In genomic region chr5:167406503-167406902, GRCh38 we compare ENCODE assay signal across 25 cellular contexts.
"Had no signal": no experiment of that assay in that cellular context is flagged by ENCODE, and none has a peak within 500 bp of the region (broad histone marks: within the 10 kb centered on the region; RNA-seq: fewer than 3 reads in every experiment).

No MANE protein-coding gene starts in this region.

- DNase-seq: stimulated activated CD4-positive, alpha-beta T cell treated with anti-CD3 and anti-CD28 coated beads, Interleukin-2, amount 100 ng/mL, for 24 hours; stimulated activated CD4-positive, alpha-beta T cell treated with anti-CD3 and anti-CD28 coated beads, Interleukin-2, amount 100 ng/mL, for 48 hours; stimulated activated CD4-positive, alpha-beta T cell treated with anti-CD3 and anti-CD28 coated beads, Interleukin-4, amount 100 ng/mL, for 1 hour; stimulated activated CD4-positive, alpha-beta T cell treated with anti-CD3 and anti-CD28 coated beads, Interleukin-4, amount 100 ng/mL, for 24 hours; stimulated activated CD4-positive, alpha-beta T cell treated with anti-CD3 and anti-CD28 coated beads, Interleukin-4, amount 100 ng/mL, for 4 hours; stimulated activated CD8-positive, alpha-beta memory T cell treated with anti-CD3 and anti-CD28 coated beads, Interleukin-4, amount 100 ng/mL, for 48 hours; stimulated activated naive B cell treated with anti-CD40 and anti-IgM and Interleukin-4, amounts not matched to agents 10 μg/mL and 1 μg/mL and 100 μg/mL, for 72 hours; stimulated activated naive CD4-positive, alpha-beta T cell; stimulated activated naive CD4-positive, alpha-beta T cell treated with Interleukin-2 at 50 U/mL for 16 hours; stimulated activated naive CD8-positive, alpha-beta T cell treated with anti-CD3 and anti-CD28 coated beads, Interleukin-15, amount 100 ng/mL, for 72 hours; stimulated activated naive CD8-positive, alpha-beta T cell treated with anti-CD3 and anti-CD28 coated beads, Interleukin-15, Interleukin-2, amounts not matched to agents 100 U/mL and 50 U/mL, for 24 hours; substantia nigra; testis; thyroid gland; tibial artery; transverse colon; upper lobe of left lung; upper lobe of right lung; uterus had no signal

- H3K4me3 ChIP-seq: suprapubic skin, testis, thoracic aorta, thyroid gland, tibial artery, tibial nerve, transverse colon, upper lobe of left lung, upper lobe of right lung, uterus, vagina had no signal

- H3K4me1 ChIP-seq: suprapubic skin, testis, thyroid gland, tibial artery, tibial nerve, transverse colon, upper lobe of left lung, upper lobe of right lung, uterus, vagina had no signal

- H3K9me3 ChIP-seq: suprapubic skin, testis, thoracic aorta, thyroid gland, tibial artery, tibial nerve, transverse colon, upper lobe of left lung, upper lobe of right lung, uterus, vagina had no signal

- ATAC-seq: stimulated activated effector memory CD8-positive, alpha-beta T cell treated with anti-CD3 and anti-CD28 coated beads, Interleukin-12 subunit alpha, Interleukin-12 subunit beta, amount 100 ng/mL, for 72 hours; stimulated activated memory B cell treated with anti-CD40 and anti-IgM and Interleukin-4, amounts not matched to agents 10 μg/mL and 1 μg/mL and 100 μg/mL, for 72 hours; stimulated activated naive B cell treated with anti-CD40 and anti-IgM and Interleukin-4, amounts not matched to agents 10 μg/mL and 1 μg/mL and 100 μg/mL, for 72 hours; stimulated activated naive CD8-positive, alpha-beta T cell treated with anti-CD3 and anti-CD28 coated beads, Interleukin-15, amount 100 ng/mL, for 72 hours; stimulated activated naive CD8-positive, alpha-beta T cell treated with anti-CD3 and anti-CD28 coated beads, Interleukin-15, Interleukin-2, amounts not matched to agents 100 U/mL and 50 U/mL, for 24 hours; upper lobe of right lung had no signal

- H3K27me3 ChIP-seq: suprapubic skin, testis, thyroid gland, tibial artery, tibial nerve, transverse colon, upper lobe of left lung, upper lobe of right lung, uterus, vagina had no signal

- H3K36me3 ChIP-seq: suprapubic skin, thoracic aorta, thyroid gland, tibial artery, tibial nerve, transverse colon, upper lobe of left lung, upper lobe of right lung, uterus, vagina had no signal

- H3K27ac ChIP-seq: suprapubic skin, testis, thoracic aorta, thyroid gland, tibial artery, tibial nerve, transverse colon, upper lobe of left lung, upper lobe of right lung, uterus, vagina had no signal
